ENCODE assay signal across 29 cellular contexts in the genomic region with DNA sequence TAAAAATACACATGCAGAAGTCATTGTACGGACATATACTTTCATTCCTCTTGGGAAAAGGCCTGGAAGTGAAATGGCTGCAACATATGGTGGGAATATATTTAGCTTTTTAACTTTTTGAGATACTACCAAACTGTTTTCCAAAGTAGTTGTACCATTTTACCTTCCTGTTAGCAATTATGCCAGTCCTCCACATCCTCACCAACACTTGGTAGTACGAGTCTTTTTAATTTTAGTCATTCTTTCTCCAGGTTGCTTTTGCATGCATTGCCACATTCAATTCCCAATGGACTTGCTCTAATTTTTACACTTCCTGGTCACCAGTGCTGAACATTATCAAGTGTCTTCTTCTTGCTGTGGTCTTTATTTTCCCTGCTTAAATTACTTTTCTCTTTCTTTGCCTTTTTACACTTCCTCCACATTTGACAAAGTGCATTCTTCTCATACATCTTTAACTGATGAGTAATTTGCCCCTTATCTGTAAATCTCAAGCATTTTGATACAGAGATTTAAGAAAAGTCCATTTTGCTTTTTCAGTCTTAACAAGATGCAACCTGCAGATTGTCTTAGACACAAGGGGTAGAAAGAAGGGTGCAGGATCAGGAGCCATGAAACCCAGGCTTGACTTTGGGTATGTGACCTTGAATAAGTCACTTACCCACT. TPM values are rescaled to one million over a fixed set of nuclear protein-coding genes. Genes with fewer than 3 reads are reported as not detected.
"Had no signal": no experiment of that assay in that cellular context is flagged by ENCODE, and none has a peak within 500 bp of the region (broad histone marks: within the 10 kb centered on the region; RNA-seq: fewer than 3 reads in every experiment).

No MANE protein-coding gene starts in this region.

- H3K27me3 ChIP-seq: left lung, neural progenitor cell, neutrophil, ovary, suprapubic skin, upper lobe of right lung had no signal

- H3K9ac ChIP-seq: neural progenitor cell had no signal

- H3K4me3 ChIP-seq: left lung, lower lobe of right lung, neural progenitor cell, ovary, skin epidermis, suprapubic skin, thoracic aorta, tibial artery, upper lobe of right lung had no signal

- H3K9me3 ChIP-seq: lower lobe of right lung, neutrophil, ovary, suprapubic skin, thoracic aorta, upper lobe of right lung had no signal

- H3K4me2 ChIP-seq: neural progenitor cell had no signal

- H3K4me1 ChIP-seq: lower lobe of right lung, tibial artery, upper lobe of right lung had no signal

- H3K36me3 ChIP-seq: left lung, lower lobe of right lung, neural progenitor cell, neutrophil, ovary, suprapubic skin, thoracic aorta, tibial artery, upper lobe of right lung had no signal

- DNase-seq: hippocampal formation; kidney; left colon; left lung; lower lobe of right lung; mammary epithelial cell; mesendoderm; naive B cell; natural killer cell; nephron progenitor cell; occipital lobe; ovary; right cardiac atrium; stimulated activated CD4-positive, alpha-beta T cell treated with anti-CD3 and anti-CD28 coated beads, Interleukin-12 subunit alpha, Interleukin-12 subunit beta, amount 100 ng/mL, for 4 hours; stimulated activated CD4-positive, alpha-beta T cell treated with anti-CD3 and anti-CD28 coated beads, Interleukin-15, amount 100 ng/mL, for 24 hours; stimulated activated CD4-positive, alpha-beta T cell treated with anti-CD3 and anti-CD28 coated beads, Interleukin-2, amount 100 ng/mL, for 24 hours; stimulated activated CD4-positive, alpha-beta T cell treated with anti-CD3 and anti-CD28 coated beads, Interleukin-4, amount 100 ng/mL, for 1 hour; stimulated activated naive CD4-positive, alpha-beta T cell; tibial artery; upper lobe of right lung had no signal

- H3K27ac ChIP-seq: left lung, lower lobe of right lung, neural progenitor cell, neutrophil, ovary, skin epidermis, suprapubic skin, thoracic aorta, tibial artery, upper lobe of right lung had no signal

- H2AFZ ChIP-seq: neural progenitor cell had no signal

- FAIRE-seq: islet of Langerhans, kidney, urothelium cell line had no signal

RNA-seq across cellular contexts. Expression of a gene that starts 14.5 kb away (rescaled TPM):
- total RNA-seq: kidney, mononuclear cell, occipital lobe, progenitor cell of endocrine pancreas had no signal
